Comparison of ENCODE assay signal across 20 cellular contexts in genomic region chr9:91211414-91211813, GRCh38.
DNase-seq lines count a peak whose midpoint lies in the region; ATAC-seq, FAIRE-seq and TF ChIP-seq lines count a peak whose summit lies in the region.
"Had no signal": no experiment of that assay in that cellular context is flagged by ENCODE, and none has a peak within 500 bp of the region (broad histone marks: within the 10 kb centered on the region; RNA-seq: fewer than 3 reads in every experiment).

No MANE protein-coding gene starts in this region.

- no peak for TF ChIP-seq CTCF in Peyer's patch (IDR thresholded peaks at IDR 0.05)
- no peak for TF ChIP-seq CTCF in natural killer cell (IDR thresholded peaks at IDR 0.05)

- no peak overlapping the region for H3K9ac ChIP-seq in endocrine pancreas (ENCODE audit: control insufficient read depth, insufficient read depth, low read length)

- TF ChIP-seq POLR2A in Peyer's patch (IDR thresholded peaks at IDR 0.05): no peak

- DNase-seq in CD8-positive, alpha-beta memory T cell: no peak
- DNase-seq in Peyer's patch (peak in 1 of 3 donors; percentile 77), natural killer cell (no peak), HTR-8/SVneo (ENCODE audit: insufficient read length, low spot score) (no peak)
- DNase-seq: activated CD8-positive, alpha-beta memory T cell treated with anti-CD3 and anti-CD28 coated beads, Interleukin-2, amount 50 U/mL, for 48 hours; C1 segment of cervical spinal cord; effector CD8-positive, alpha-beta T cell; EL; foreskin fibroblast; NCI-H1048; NCI-H345; transverse colon had no signal

- POLR2A ChIA-PET in CD8-positive, alpha-beta memory T cell (lab: Charles Lee): no interaction called here

- peak overlapping the region; percentile 8 for H3K27ac ChIP-seq in CD8-positive, alpha-beta memory T cell (ENCODE audit: low read depth, low read length)
- H3K27ac ChIP-seq in Peyer's patch: peak overlapping the region in 3 of 4 donors; percentile 50 to 80 (median 67)

- no peak overlapping the region for H3K4me3 ChIP-seq in CD8-positive, alpha-beta memory T cell (ENCODE audit: low read length)
- H3K4me3 ChIP-seq in Peyer's patch: no peak overlapping the region
- H3K4me3 ChIP-seq in endocrine pancreas (ENCODE audit: control insufficient read depth, insufficient read depth, low read length): peak overlapping the region; percentile 71
- H3K4me3 ChIP-seq: mucosa of descending colon, transverse colon had no signal

- H3K27me3 Mint-ChIP-seq in CD8-positive, alpha-beta memory T cell: no peaks in the 10 kb centered on the region
- no peaks in the 10 kb centered on the region for H3K27me3 Mint-ChIP-seq in natural killer cell (ENCODE audit: low read depth in 2 of 2)
- H3K27me3 Mint-ChIP-seq: IgD-negative memory B cell, progenitor cell of endocrine pancreas had no signal

- no peaks in the 10 kb centered on the region for H3K27me3 ChIP-seq in CD8-positive, alpha-beta memory T cell (ENCODE audit: insufficient read depth, low read length, poor library complexity, severe bottlenecking)
- H3K27me3 ChIP-seq in Peyer's patch: no peaks in the 10 kb centered on the region
- H3K27me3 ChIP-seq in endocrine pancreas (ENCODE audit: control insufficient read depth, insufficient read depth, low read length): no peaks in the 10 kb centered on the region
- H3K27me3 ChIP-seq: transverse colon had no signal

- peak; percentile 55 to 63 (median 55) for ATAC-seq in natural killer cell
- ATAC-seq in GM18870 (IDR thresholded peaks at IDR 0.05; ENCODE audit: unreplicated experiment): no peak
- ATAC-seq in HG03469 (IDR thresholded peaks at IDR 0.05; ENCODE audit: unreplicated experiment): no peak
- ATAC-seq: mucosa of descending colon, SK-N-SH treated with all-trans-retinoic acid at 6 μM for 48 hours had no signal

- peaks cover 18% of the 10 kb centered on the region for H3K4me1 ChIP-seq in CD8-positive, alpha-beta memory T cell (ENCODE audit: insufficient read depth, low read length)
- H3K4me1 ChIP-seq in Peyer's patch: peaks cover 3 to 43% (median 15%) of the 10 kb centered on the region in 4 donors
- peaks cover 20% of the 10 kb centered on the region for H3K4me1 ChIP-seq in endocrine pancreas (ENCODE audit: control insufficient read depth, insufficient read depth, low read length)

- H3K27ac Mint-ChIP-seq in CD8-positive, alpha-beta memory T cell: peak overlapping the region; percentile 11 to 97 (median 86)
- peak overlapping the region; percentile 92 to 97 for H3K27ac Mint-ChIP-seq in natural killer cell

- intact Hi-C loops in natural killer cell (cut with micrococcal nuclease): loop anchor here (5.0 kb wide), 1 partner anchor 41 kb away; no protein-coding TSS in a partner anchor

- H3K36me3 ChIP-seq in CD8-positive, alpha-beta memory T cell (ENCODE audit: insufficient read depth, low read length): no peaks in the 10 kb centered on the region
- H3K36me3 ChIP-seq in Peyer's patch: no peaks in the 10 kb centered on the region
- H3K36me3 ChIP-seq in endocrine pancreas (ENCODE audit: control insufficient read depth, insufficient read depth, low read length): no peaks in the 10 kb centered on the region
- H3K36me3 ChIP-seq: transverse colon had no signal

- no peaks in the 10 kb centered on the region for H3K9me3 ChIP-seq in CD8-positive, alpha-beta memory T cell (ENCODE audit: low read length)
- no peaks in the 10 kb centered on the region for H3K9me3 ChIP-seq in Peyer's patch
- H3K9me3 ChIP-seq in endocrine pancreas (ENCODE audit: control insufficient read depth, low read length): no peaks in the 10 kb centered on the region
- H3K9me3 ChIP-seq: mucosa of descending colon, transverse colon had no signal

- peaks cover 36 to 44% (median 41%) of the 10 kb centered on the region in 3 donors for H3K4me1 Mint-ChIP-seq in CD8-positive, alpha-beta memory T cell
- H3K4me1 Mint-ChIP-seq in natural killer cell: peaks cover 42 to 47% of the 10 kb centered on the region in 2 donors

- CTCF ChIA-PET in CD8-positive, alpha-beta memory T cell (lab: Charles Lee): no interaction called here

- H3K36me3 Mint-ChIP-seq in CD8-positive, alpha-beta memory T cell: peaks cover 0 to 7% (median 4%) of the 10 kb centered on the region in 3 donors
- H3K36me3 Mint-ChIP-seq in natural killer cell: no peaks in the 10 kb centered on the region

- FAIRE-seq in HTR-8/SVneo (lab: Jason Lieb, UNC): no peak
- FAIRE-seq: GM12891 had no signal

- no peaks in the 10 kb centered on the region for H3K9me3 Mint-ChIP-seq in CD8-positive, alpha-beta memory T cell
- H3K9me3 Mint-ChIP-seq in natural killer cell: no peaks in the 10 kb centered on the region
- H3K9me3 Mint-ChIP-seq: IgD-negative memory B cell had no signal

- peak overlapping the region; percentile 19 to 90 (median 75) for H3K4me3 Mint-ChIP-seq in CD8-positive, alpha-beta memory T cell
- H3K4me3 Mint-ChIP-seq in natural killer cell: peak overlapping the region; percentile 71
- H3K4me3 Mint-ChIP-seq: IgD-negative memory B cell had no signal

Comparison
In these comparisons a context has a peak if more than half of its experiments do, and no peak if none do; other contexts are left out.
1. ATAC-seq: peak in natural killer cell (3 of 3); none in GM18870 (single experiment) and HG03469 (single experiment).